ENCODE assay signal across 16 cellular contexts in the genomic region with DNA sequence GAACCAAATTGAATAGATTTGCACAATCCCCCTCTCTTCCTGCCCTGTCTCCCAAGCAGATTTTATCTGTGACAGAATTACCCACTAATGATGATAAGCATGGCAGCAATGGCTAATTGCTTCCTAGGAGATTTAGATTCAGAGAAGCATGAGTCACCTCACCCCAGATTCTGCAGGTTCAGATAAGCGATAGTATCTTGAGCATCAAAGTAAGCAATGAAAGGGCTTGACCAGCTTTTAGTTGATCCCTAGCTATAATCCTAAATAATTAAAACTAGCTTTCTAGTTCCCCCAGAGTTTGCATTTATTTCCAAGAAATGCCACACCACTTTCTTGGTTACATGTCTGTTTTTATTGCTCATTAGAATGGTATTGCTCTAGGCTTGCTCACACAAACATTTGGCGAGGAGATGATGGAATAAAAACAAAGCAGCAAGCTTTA.
DNase-seq lines count a peak whose midpoint lies in the region; ATAC-seq and TF ChIP-seq lines count a peak whose summit lies in the region.
"Had no signal": no experiment of that assay in that cellular context is flagged by ENCODE, and none has a peak within 500 bp of the region (broad histone marks: within the 10 kb centered on the region; RNA-seq: fewer than 3 reads in every experiment).

No MANE protein-coding gene starts in this region.

- no peak overlapping the region for H2BK12ac ChIP-seq in H9 (ENCODE audit: insufficient read length, low read depth, low read length)

- peaks cover 10 to 12% of the 10 kb centered on the region in 2 experiments for H3K4me1 Mint-ChIP-seq in H9
- H3K4me1 Mint-ChIP-seq: activated naive CD4-positive, alpha-beta T cell treated with anti-CD3 and anti-CD28 coated beads, Interleukin-2, amount 10 ng/mL, durations not matched to agents 7 days and 5 days; nephron had no signal

- H3K4me1 ChIP-seq in H9 (ENCODE audit: insufficient read depth, low read length), result no peaks in the 10 kb centered on the region; the same call in 1 of the 2 replicates

- H2BK120ac ChIP-seq in H9 (ENCODE audit: low read depth, low read length, poor library complexity, severe bottlenecking), result no peak overlapping the region

- no peak for TF ChIP-seq CTCF in H9 (conservative IDR thresholded peaks at IDR 0.05)

- H2BK15ac ChIP-seq in H9 (ENCODE audit: low read depth, low read length), result no peak overlapping the region

- WGBS in H9 (ENCODE audit: extremely low coverage, insufficient read length, low lambda C conversion rate), result no CpG with 5 or more reads among the region's 2 CpGs

- no peak overlapping the region for H3K4me3 ChIP-seq in MG63

- no peak overlapping the region for H3K4me2 ChIP-seq in H9 (ENCODE audit: insufficient read depth, insufficient read length, low read length)

- no peak overlapping the region for H4K91ac ChIP-seq in H9 (ENCODE audit: insufficient read length, low read depth, low read length)

- H2AFZ ChIP-seq in H9 (ENCODE audit: low read length), result no peak overlapping the region

- DNase-seq in NCI-H82 (lab: John Stamatoyannopoulos, UW), result peak; percentile 74
- no peak for DNase-seq in NCI-H82 treated with DMSO at 0.1 percent for 48 hours (lab: John Stamatoyannopoulos, UW; ENCODE audit: unreplicated experiment)
- DNase-seq in fibroblast of peridontal ligament (ENCODE audit: extremely low read depth), result peak; percentile 71
- DNase-seq in MG63, result no peak
- no peak for DNase-seq in ecto neural progenitor cell (ENCODE audit: low spot score)
- no peak for DNase-seq in H9
- DNase-seq: activated CD8-positive, alpha-beta memory T cell treated with anti-CD3 and anti-CD28 coated beads for 24 hours; activated naive CD4-positive, alpha-beta T cell treated with anti-CD3 and anti-CD28 coated beads, Interleukin-2, amount 10 ng/mL, durations not matched to agents 7 days and 5 days; GOT3; left cardiac atrium; MV-4-11; NCI-H345 had no signal

- H4K20me1 ChIP-seq in H9 (ENCODE audit: control insufficient read depth, insufficient read depth, insufficient read length), result no peaks in the 10 kb centered on the region

- no peaks in the 10 kb centered on the region for H3K79me1 ChIP-seq in H9 (ENCODE audit: insufficient read depth, low read depth, low read length, poor library complexity, severe bottlenecking)

- H3K23me2 ChIP-seq in H9 (ENCODE audit: insufficient read length, low read depth, low read length, poor library complexity, severe bottlenecking), result no peaks in the 10 kb centered on the region

- ATAC-seq in SK-N-SH treated with all-trans-retinoic acid at 6 μM for 48 hours, result peak; percentile 87
- no peak for ATAC-seq in activated CD4-positive, CD25-positive, alpha-beta regulatory T cell treated with anti-CD3 and anti-CD28 coated beads, Interleukin-2, amount 50 U/mL, for 24 hours
- ATAC-seq: left cardiac atrium had no signal

- no peaks in the 10 kb centered on the region for H3K9me3 ChIP-seq in MG63
- no peaks in the 10 kb centered on the region for H3K9me3 ChIP-seq in H9 (ENCODE audit: control insufficient read depth, low read depth, low read length)

- no peak overlapping the region for H3K4ac ChIP-seq in H9 (ENCODE audit: low read depth, low read length)

- no peak overlapping the region for H2BK20ac ChIP-seq in H9 (ENCODE audit: low read depth, low read length, poor library complexity, severe bottlenecking)

- H3K36me3 ChIP-seq in MG63, result peaks cover 3% of the 10 kb centered on the region; the same call in 1 of the 2 replicates

- no peak overlapping the region for H3K56ac ChIP-seq in H9 (ENCODE audit: insufficient read length, low read depth, low read length)

- H3K18ac ChIP-seq in H9 (ENCODE audit: insufficient read length, low read depth, low read length), result no peak overlapping the region

- peaks cover 0 to 18% (median 14%) of the 10 kb centered on the region in 3 experiments; a peak in 4 of 7 replicates for H3K36me3 Mint-ChIP-seq in H9 (ENCODE audit: insufficient read depth in 1 of 3, low read depth in 3 of 3)
- H3K36me3 Mint-ChIP-seq: activated naive CD4-positive, alpha-beta T cell treated with anti-CD3 and anti-CD28 coated beads, Interleukin-2, amount 10 ng/mL, durations not matched to agents 7 days and 5 days had no signal

- no peak overlapping the region for H3K23ac ChIP-seq in H9 (ENCODE audit: insufficient read length, low read depth, low read length)

- H3K27me3 Mint-ChIP-seq in H9 (ENCODE audit: low read depth), result no peaks in the 10 kb centered on the region
- H3K27me3 Mint-ChIP-seq: activated naive CD4-positive, alpha-beta T cell treated with anti-CD3 and anti-CD28 coated beads, Interleukin-2, amount 10 ng/mL, durations not matched to agents 7 days and 5 days had no signal

- no peak overlapping the region for H3K9ac ChIP-seq in H9 (ENCODE audit: extremely low read depth, insufficient read length, low read length)

- H4K5ac ChIP-seq in H9 (ENCODE audit: insufficient read length, low read depth, low read length), result no peak overlapping the region

- H4K8ac ChIP-seq in H9 (replicated peaks; ENCODE audit: insufficient read length, low read depth, low read length), result no peak overlapping the region

- 0 out of 2 replicates have a peak, but pooled peaks cover 2% of the 10 kb centered on the region for H3K79me2 ChIP-seq in H9 (ENCODE audit: insufficient read depth, low read length)

- no peak overlapping the region for H3K27ac ChIP-seq in H9 (ENCODE audit: insufficient read length, low read depth, low read length)
- H3K27ac ChIP-seq: 22Rv1 had no signal

- no peak overlapping the region for H2AK5ac ChIP-seq in H9 (ENCODE audit: insufficient read length, low read length)

- no peak overlapping the region for H2BK5ac ChIP-seq in H9 (ENCODE audit: insufficient read length, low read length)

- H3K27ac Mint-ChIP-seq in H9, result peak overlapping the region in 1 of 3 experiments; percentile 37; a peak in 1 of 7 replicates
- H3K27ac Mint-ChIP-seq: activated naive CD4-positive, alpha-beta T cell treated with anti-CD3 and anti-CD28 coated beads, Interleukin-2, amount 10 ng/mL, durations not matched to agents 7 days and 5 days; nephron had no signal

- H3K9me3 Mint-ChIP-seq in H9, result no peaks in the 10 kb centered on the region
- H3K9me3 Mint-ChIP-seq: activated naive CD4-positive, alpha-beta T cell treated with anti-CD3 and anti-CD28 coated beads, Interleukin-2, amount 10 ng/mL, durations not matched to agents 7 days and 5 days; nephron had no signal

- H3T11ph ChIP-seq in H9 (ENCODE audit: low read length), result no peak overlapping the region

- no peak overlapping the region for H3K4me3 Mint-ChIP-seq in H9
- H3K4me3 Mint-ChIP-seq: activated naive CD4-positive, alpha-beta T cell treated with anti-CD3 and anti-CD28 coated beads, Interleukin-2, amount 10 ng/mL, durations not matched to agents 7 days and 5 days; nephron had no signal

- H3K27me3 ChIP-seq in MG63 (no peaks in the 10 kb centered on the region), H9 (ENCODE audit: insufficient read depth, low read length) (no peaks in the 10 kb centered on the region)

- no peak overlapping the region for H3K14ac ChIP-seq in H9 (ENCODE audit: insufficient read depth, low read length)

TF ChIP-seq in SK-N-SH treated with all-trans-retinoic acid at 6 μM for 48 hours, 23 proteins besides CTCF, POLR2A, EP300 and RAD21 (continues in another document):
- TF ChIP-seq CSDC2 (CRISPR knock-in tag; IDR thresholded peaks at IDR 0.05), result no peak
- TF ChIP-seq, protein P1, sequence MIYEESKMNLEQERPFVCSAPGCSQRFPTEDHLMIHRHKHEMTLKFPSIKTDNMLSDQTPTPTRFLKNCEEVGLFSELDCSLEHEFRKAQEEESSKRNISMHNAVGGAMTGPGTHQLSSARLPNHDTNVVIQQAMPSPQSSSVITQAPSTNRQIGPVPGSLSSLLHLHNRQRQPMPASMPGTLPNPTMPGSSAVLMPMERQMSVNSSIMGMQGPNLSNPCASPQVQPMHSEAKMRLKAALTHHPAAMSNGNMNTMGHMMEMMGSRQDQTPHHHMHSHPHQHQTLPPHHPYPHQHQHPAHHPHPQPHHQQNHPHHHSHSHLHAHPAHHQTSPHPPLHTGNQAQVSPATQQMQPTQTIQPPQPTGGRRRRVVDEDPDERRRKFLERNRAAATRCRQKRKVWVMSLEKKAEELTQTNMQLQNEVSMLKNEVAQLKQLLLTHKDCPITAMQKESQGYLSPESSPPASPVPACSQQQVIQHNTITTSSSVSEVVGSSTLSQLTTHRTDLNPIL (CRISPR knock-in tag; IDR thresholded peaks at IDR 0.05; ENCODE audit: low read depth), result peak; percentile 91
- TF ChIP-seq, protein P2, sequence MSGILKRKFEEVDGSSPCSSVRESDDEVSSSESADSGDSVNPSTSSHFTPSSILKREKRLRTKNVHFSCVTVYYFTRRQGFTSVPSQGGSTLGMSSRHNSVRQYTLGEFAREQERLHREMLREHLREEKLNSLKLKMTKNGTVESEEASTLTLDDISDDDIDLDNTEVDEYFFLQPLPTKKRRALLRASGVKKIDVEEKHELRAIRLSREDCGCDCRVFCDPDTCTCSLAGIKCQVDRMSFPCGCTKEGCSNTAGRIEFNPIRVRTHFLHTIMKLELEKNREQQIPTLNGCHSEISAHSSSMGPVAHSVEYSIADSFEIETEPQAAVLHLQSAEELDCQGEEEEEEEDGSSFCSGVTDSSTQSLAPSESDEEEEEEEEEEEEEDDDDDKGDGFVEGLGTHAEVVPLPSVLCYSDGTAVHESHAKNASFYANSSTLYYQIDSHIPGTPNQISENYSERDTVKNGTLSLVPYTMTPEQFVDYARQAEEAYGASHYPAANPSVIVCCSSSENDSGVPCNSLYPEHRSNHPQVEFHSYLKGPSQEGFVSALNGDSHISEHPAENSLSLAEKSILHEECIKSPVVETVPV (CRISPR knock-in tag; IDR thresholded peaks at IDR 0.05), result 0 out of 2 replicates have a peak, but pooled peaks have one; percentile 84
- TF ChIP-seq TCF4 (CRISPR knock-in tag; IDR thresholded peaks at IDR 0.05; ENCODE audit: borderline replicate concordance), result peak; percentile 91
- peak; percentile 77 for TF ChIP-seq TOX (CRISPR knock-in tag; IDR thresholded peaks at IDR 0.05; ENCODE audit: borderline replicate concordance)
- TF ChIP-seq ZFP30 (CRISPR knock-in tag; IDR thresholded peaks at IDR 0.05), result no peak; the same call in 1 of the 2 replicates
- TF ChIP-seq ISL1 (CRISPR knock-in tag; IDR thresholded peaks at IDR 0.05), result peak; percentile 98
- no peak for TF ChIP-seq ARNTL (CRISPR knock-in tag; IDR thresholded peaks at IDR 0.05; ENCODE audit: borderline replicate concordance, low read depth)
- peak; percentile 76 for TF ChIP-seq ZNF8 (CRISPR knock-in tag; IDR thresholded peaks at IDR 0.05)
- TF ChIP-seq BACH2 (CRISPR knock-in tag; IDR thresholded peaks at IDR 0.05; ENCODE audit: borderline replicate concordance), result no peak
- no peak; the same call in 1 of the 2 replicates for TF ChIP-seq ZC3H10 (CRISPR knock-in tag; IDR thresholded peaks at IDR 0.05)
- TF ChIP-seq PPARA (CRISPR knock-in tag; IDR thresholded peaks at IDR 0.05; ENCODE audit: borderline replicate concordance), result no peak
- peak; percentile 69; the same call in 1 of the 2 replicates for TF ChIP-seq SNAI2 (CRISPR knock-in tag; IDR thresholded peaks at IDR 0.05)

Comparison
In these comparisons a context has a peak if more than half of its experiments do, and no peak if none do; other contexts are left out.
1. DNase-seq: peak in NCI-H82 (single experiment) and fibroblast of peridontal ligament (single experiment); none in NCI-H82 treated with DMSO at 0.1 percent for 48 hours (single experiment), MG63 (single experiment), ecto neural progenitor cell (single experiment) and H9 (single experiment).